In the genomic region with DNA sequence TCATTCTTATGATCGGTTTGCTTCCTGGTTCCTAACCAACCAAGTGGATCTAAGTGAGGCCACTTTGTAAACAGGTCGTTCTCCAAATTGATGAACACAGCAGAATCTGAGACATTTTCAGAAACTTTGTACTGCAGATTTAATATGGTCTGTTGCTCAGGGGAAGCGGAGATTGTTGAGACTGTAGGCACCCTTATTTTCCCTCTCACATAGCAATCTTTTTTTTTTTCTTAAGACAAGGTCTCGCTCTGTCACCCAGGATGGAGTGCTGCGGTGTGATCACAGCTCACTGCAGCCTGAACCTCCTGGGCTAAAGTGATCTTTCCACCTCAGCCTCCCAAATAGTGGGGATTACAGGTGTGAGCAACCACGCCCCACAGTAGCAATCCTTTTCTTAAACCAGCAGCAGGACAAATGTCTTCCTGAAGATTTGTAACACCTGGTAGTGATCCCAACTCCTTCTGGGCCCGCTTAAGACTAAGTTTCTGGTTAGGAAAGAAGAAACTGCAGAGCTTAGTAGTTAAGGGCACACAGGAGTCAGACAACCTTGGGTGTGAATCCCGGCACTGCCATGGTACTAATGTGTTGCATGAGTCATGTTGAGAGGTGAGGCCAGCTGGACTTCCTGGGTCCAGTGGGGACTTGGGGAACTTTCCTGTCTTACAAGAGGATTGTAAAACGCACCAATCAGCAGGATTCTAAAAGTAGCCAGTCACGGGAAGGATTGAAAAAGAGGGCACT, we compare ENCODE assay signal across 9 cellular contexts. TPM values are rescaled to one million over a fixed set of nuclear protein-coding genes. Genes with fewer than 3 reads are reported as not detected.
A peak's percentile ranks its signal among the peaks of the same experiment; 100 is the strongest.
DNase-seq lines count a peak whose midpoint lies in the region; ATAC-seq and TF ChIP-seq lines count a peak whose summit lies in the region.
"Had no signal": no experiment of that assay in that cellular context is flagged by ENCODE, and none has a peak within 500 bp of the region (broad histone marks: within the 10 kb centered on the region; RNA-seq: fewer than 3 reads in every experiment).

No MANE protein-coding gene starts in this region.

- TF ChIP-seq POLR2A in breast epithelium (IDR thresholded peaks at IDR 0.05) (no peak), gastroesophageal sphincter (IDR thresholded peaks at IDR 0.05) (no peak)

- H3K4me1 ChIP-seq in breast epithelium: no peaks in the 10 kb centered on the region
- H3K4me1 ChIP-seq in gastroesophageal sphincter: peaks cover 0 to 16% (median 0%) of the 10 kb centered on the region in 3 donors

- peak overlapping the region; percentile 100 for H3K27ac Mint-ChIP-seq in MCF 10A (ENCODE audit: low read depth, unreplicated experiment)
- peak overlapping the region; percentile 99 for H3K27ac Mint-ChIP-seq in activated CD8-positive, alpha-beta T cell treated with anti-CD3 and anti-CD28 coated beads, Interleukin-2, amount 10 ng/mL, durations not matched to agents 7 days and 5 days

- no peak overlapping the region for H3K4me3 Mint-ChIP-seq in MCF 10A (ENCODE audit: unreplicated experiment)
- H3K4me3 Mint-ChIP-seq in activated CD8-positive, alpha-beta T cell treated with anti-CD3 and anti-CD28 coated beads, Interleukin-2, amount 10 ng/mL, durations not matched to agents 7 days and 5 days: no peak overlapping the region

- WGBS in gastroesophageal sphincter (ENCODE audit: low coverage in 1 of 2), 2 donors: 85 to 86% methylated on average over 6 to 10 of the region's 10 CpGs

- H3K9me3 ChIP-seq in breast epithelium: no peaks in the 10 kb centered on the region
- H3K9me3 ChIP-seq in gastroesophageal sphincter: no peaks in the 10 kb centered on the region

- peaks cover 14% of the 10 kb centered on the region for H3K4me1 Mint-ChIP-seq in MCF 10A (ENCODE audit: insufficient read depth, unreplicated experiment)
- H3K4me1 Mint-ChIP-seq in activated CD8-positive, alpha-beta T cell treated with anti-CD3 and anti-CD28 coated beads, Interleukin-2, amount 10 ng/mL, durations not matched to agents 7 days and 5 days (ENCODE audit: low read depth): peaks cover 37% of the 10 kb centered on the region

- no peaks in the 10 kb centered on the region for H3K27me3 ChIP-seq in breast epithelium
- H3K27me3 ChIP-seq in gastroesophageal sphincter: no peaks in the 10 kb centered on the region

- peak; percentile 43 for DNase-seq in MCF 10A (ENCODE audit: unreplicated experiment)
- no peak for DNase-seq in breast epithelium (ENCODE audit: low spot score in 2 of 2)
- DNase-seq in activated CD8-positive, alpha-beta T cell treated with anti-CD3 and anti-CD28 coated beads, Interleukin-2, amount 10 ng/mL, durations not matched to agents 7 days and 5 days: no peak
- DNase-seq in left colon: no peak
- no peak for DNase-seq in HPDE6-E6E7 (ENCODE audit: extremely low spot score)
- DNase-seq: NCI-H69 had no signal

- H3K36me3 Mint-ChIP-seq in MCF 10A (ENCODE audit: insufficient read depth, unreplicated experiment): peaks cover 15% of the 10 kb centered on the region
- peaks cover 8% of the 10 kb centered on the region for H3K36me3 Mint-ChIP-seq in activated CD8-positive, alpha-beta T cell treated with anti-CD3 and anti-CD28 coated beads, Interleukin-2, amount 10 ng/mL, durations not matched to agents 7 days and 5 days (ENCODE audit: low read depth)

- no peaks in the 10 kb centered on the region for H3K36me3 ChIP-seq in breast epithelium
- no peaks in the 10 kb centered on the region for H3K36me3 ChIP-seq in gastroesophageal sphincter

- no peaks in the 10 kb centered on the region for H3K27me3 Mint-ChIP-seq in MCF 10A (ENCODE audit: insufficient read depth, unreplicated experiment)
- peaks cover 16% of the 10 kb centered on the region for H3K27me3 Mint-ChIP-seq in activated CD8-positive, alpha-beta T cell treated with anti-CD3 and anti-CD28 coated beads, Interleukin-2, amount 10 ng/mL, durations not matched to agents 7 days and 5 days (ENCODE audit: low read depth)

- H3K27ac ChIP-seq in breast epithelium (no peak overlapping the region), gastroesophageal sphincter (peak overlapping the region in 1 of 4 donors; percentile 89)

- no peak for TF ChIP-seq EP300 in gastroesophageal sphincter (IDR thresholded peaks at IDR 0.05)

- POLR2A ChIA-PET in MCF 10A (lab: Yijun Ruan, JAX): interaction anchor here (0.6 to 7.0 kb wide), 5 partner anchors 10 to 160 kb away, joined by 3 to 91 read pairs (median 6); a partner anchor contains a TSS
- POLR2A ChIA-PET in activated CD8-positive, alpha-beta T cell treated with anti-CD3 and anti-CD28 coated beads, Interleukin-2, amount 10 ng/mL, durations not matched to agents 7 days and 5 days (lab: Charles Lee): interaction anchor here (0.9 to 5.8 kb wide), 5 partner anchors 15 to 56 kb away, joined by 4 to 100 read pairs (median 24); a partner anchor contains a TSS

- CTCF ChIA-PET in MCF 10A (lab: Yijun Ruan, JAX): interaction anchor here (0.6 to 2.0 kb wide), 4 partner anchors 14 to 193 kb away, joined by 3 to 7 read pairs (median 4); no protein-coding TSS in a partner anchor
- CTCF ChIA-PET in activated CD8-positive, alpha-beta T cell treated with anti-CD3 and anti-CD28 coated beads, Interleukin-2, amount 10 ng/mL, durations not matched to agents 7 days and 5 days (lab: Charles Lee): interaction anchor here (1.1 to 4.1 kb wide), 4 partner anchors 13 to 267 kb away, joined by 3 to 25 read pairs (median 4); no protein-coding TSS in a partner anchor

- intact Hi-C loops in MCF 10A (cut with micrococcal nuclease): no loop called here
- intact Hi-C loops in breast epithelium (cut with DNase I; ENCODE audit: low total_unique reads): no loop called here
- intact Hi-C loops in left colon (cut with DNase I, micrococcal nuclease): no loop called here

- no TSS peak for BruUV-seq in MCF 10A (replicated peaks; lab: Mats Ljungman, UMichigan)

- no peak for TF ChIP-seq CTCF in MCF 10A (IDR thresholded peaks at IDR 0.05; ENCODE audit: unreplicated experiment)
- TF ChIP-seq CTCF in breast epithelium (IDR thresholded peaks at IDR 0.05): no peak
- no peak for TF ChIP-seq CTCF in gastroesophageal sphincter (IDR thresholded peaks at IDR 0.05)

- no peak for ATAC-seq in activated CD8-positive, alpha-beta T cell treated with anti-CD3 and anti-CD28 coated beads, Interleukin-2, amount 10 ng/mL, durations not matched to agents 7 days and 5 days
- ATAC-seq in left colon (peak; percentile 30), HG03354 (IDR thresholded peaks at IDR 0.05; ENCODE audit: poor library complexity, severe bottlenecking, unreplicated experiment) (no peak), gastroesophageal sphincter (no peak), GM21825 (IDR thresholded peaks at IDR 0.05; ENCODE audit: unreplicated experiment) (no peak)

- no peaks in the 10 kb centered on the region for H3K9me3 Mint-ChIP-seq in MCF 10A (ENCODE audit: unreplicated experiment)
- H3K9me3 Mint-ChIP-seq in activated CD8-positive, alpha-beta T cell treated with anti-CD3 and anti-CD28 coated beads, Interleukin-2, amount 10 ng/mL, durations not matched to agents 7 days and 5 days (ENCODE audit: insufficient read depth): no peaks in the 10 kb centered on the region

- H3K4me3 ChIP-seq in breast epithelium: no peak overlapping the region
- no peak overlapping the region for H3K4me3 ChIP-seq in gastroesophageal sphincter

RNA-seq across cellular contexts. Expression of a gene that starts 48.4 kb away (rescaled TPM):
- total RNA-seq in MCF 10A (2022) (243 and 296 TPM in 2 replicates), breast epithelium (100 to 1,000 TPM in 1 of 3 donors, 10 to 100 TPM in 2; 29.1 to 154 (median 59.3) TPM), left colon (100 to 1,000 TPM; 368 to 492 TPM), gastroesophageal sphincter (100 to 1,000 TPM in 3 of 4 donors, 10 to 100 TPM in 1; 88.0 to 190 (median 177) TPM)
- 100 to 1,000 TPM; 177 to 180 TPM for total RNA-seq in activated CD8-positive, alpha-beta T cell treated with anti-CD3 and anti-CD28 coated beads, Interleukin-2, amount 10 ng/mL, durations not matched to agents 7 days and 5 days
